9 cellular contexts compared by ENCODE assay signal in genomic region chr12:104801005-104801404, GRCh38.
"Had no signal": no experiment of that assay in that cellular context is flagged by ENCODE, and none has a peak within 500 bp of the region (broad histone marks: within the 10 kb centered on the region; RNA-seq: fewer than 3 reads in every experiment).

No MANE protein-coding gene starts in this region.

- H3K4me3 ChIP-seq: GM23248, GM23338, HAP-1 had no signal

- H3K4me2 ChIP-seq: GM23338 had no signal

- H3K9me3 ChIP-seq: HAP-1 had no signal

- H3K27ac ChIP-seq: GM23248 had no signal

- H2AFZ ChIP-seq: GM23248, GM23338 had no signal

- H3K4me1 ChIP-seq: HAP-1 had no signal

- H3K36me3 ChIP-seq: HAP-1 had no signal

- DNase-seq: GM23248, GOT3, H7, H9, HCEC 1CT, HFFc6 had no signal

- H3K9ac ChIP-seq: GM23248 had no signal

- ATAC-seq: GM23338, HCT116 had no signal
